ENCODE assay signal across 9 cellular contexts in genomic region chr12:64273527-64274403, GRCh38. TPM values are rescaled to one million over a fixed set of nuclear protein-coding genes. Genes with fewer than 3 reads are reported as not detected.
DNase-seq lines count a peak whose midpoint lies in the region; ATAC-seq, FAIRE-seq and TF ChIP-seq lines count a peak whose summit lies in the region.
"Had no signal": no experiment of that assay in that cellular context is flagged by ENCODE, and none has a peak within 500 bp of the region (broad histone marks: within the 10 kb centered on the region; RNA-seq: fewer than 3 reads in every experiment).

No MANE protein-coding gene starts in this region.

- no peaks in the 10 kb centered on the region for H3K4me1 Mint-ChIP-seq in CD4-positive, CD25-positive, alpha-beta regulatory T cell
- no peaks in the 10 kb centered on the region for H3K4me1 Mint-ChIP-seq in activated T-helper 1 cell treated with anti-CD3 and anti-CD28 coated beads, Interleukin-12 subunit alpha, Interleukin-12 subunit beta, Interleukin-2, Interleukin-4 antibody, amounts not matched to agents 30 ng/mL and 10 ng/mL and 1 ng/mL, durations not matched to agents 14 hours and 24 hours and 36 hours (ENCODE audit: low read depth)

- peak in 2 of 3 donors; percentile 7 to 28 for DNase-seq in CD4-positive, CD25-positive, alpha-beta regulatory T cell
- peak; percentile 28 for DNase-seq in HTR-8/SVneo (ENCODE audit: insufficient read length, low spot score)
- peak; percentile 55 for DNase-seq in WERI-Rb-1
- no peak for DNase-seq in kidney epithelial cell (ENCODE audit: low read depth)
- no peak for DNase-seq in glomerular visceral epithelial cell (ENCODE audit: extremely low spot score)
- no peak for DNase-seq in superior temporal gyrus (ENCODE audit: extremely low spot score)
- DNase-seq in activated T-helper 1 cell treated with anti-CD3 and anti-CD28 coated beads, Interleukin-12 subunit alpha, Interleukin-12 subunit beta, Interleukin-2, Interleukin-4 antibody, amounts not matched to agents 30 ng/mL and 10 ng/mL and 1 ng/mL, durations not matched to agents 14 hours and 24 hours and 36 hours (ENCODE audit: low spot score) = no peak

- peak overlapping the region in 1 of 3 donors; percentile 32 for H3K27ac Mint-ChIP-seq in CD4-positive, CD25-positive, alpha-beta regulatory T cell
- no peak overlapping the region for H3K27ac Mint-ChIP-seq in activated T-helper 1 cell treated with anti-CD3 and anti-CD28 coated beads, Interleukin-12 subunit alpha, Interleukin-12 subunit beta, Interleukin-2, Interleukin-4 antibody, amounts not matched to agents 30 ng/mL and 10 ng/mL and 1 ng/mL, durations not matched to agents 14 hours and 24 hours and 36 hours

- no peak overlapping the region for H3K4me3 Mint-ChIP-seq in CD4-positive, CD25-positive, alpha-beta regulatory T cell
- no peak overlapping the region for H3K4me3 Mint-ChIP-seq in activated T-helper 1 cell treated with anti-CD3 and anti-CD28 coated beads, Interleukin-12 subunit alpha, Interleukin-12 subunit beta, Interleukin-2, Interleukin-4 antibody, amounts not matched to agents 30 ng/mL and 10 ng/mL and 1 ng/mL, durations not matched to agents 14 hours and 24 hours and 36 hours

- FAIRE-seq in HTR-8/SVneo (lab: Jason Lieb, UNC) = peak; percentile 40

- TF ChIP-seq CTCF in WERI-Rb-1 (IDR thresholded peaks at IDR 0.05; ENCODE audit: low read depth, low read length) (peak; percentile 72), kidney epithelial cell (IDR thresholded peaks at IDR 0.05; ENCODE audit: insufficient read depth, low read length, poor library complexity, severe bottlenecking) (peak; percentile 35)

- H3K27me3 Mint-ChIP-seq in CD4-positive, CD25-positive, alpha-beta regulatory T cell = peaks cover 4% of the 10 kb centered on the region
- H3K27me3 Mint-ChIP-seq in activated T-helper 1 cell treated with anti-CD3 and anti-CD28 coated beads, Interleukin-12 subunit alpha, Interleukin-12 subunit beta, Interleukin-2, Interleukin-4 antibody, amounts not matched to agents 30 ng/mL and 10 ng/mL and 1 ng/mL, durations not matched to agents 14 hours and 24 hours and 36 hours (ENCODE audit: insufficient read depth) = peaks cover 9% of the 10 kb centered on the region

- no peaks in the 10 kb centered on the region for H3K9me3 ChIP-seq in CD4-positive, CD25-positive, alpha-beta regulatory T cell (ENCODE audit: control insufficient read depth in 2 of 2, low read length in 2 of 2)
- no peaks in the 10 kb centered on the region for H3K9me3 ChIP-seq in WERI-Rb-1 (ENCODE audit: severe bottlenecking)

- peaks cover 0 to 2% (median 0%) of the 10 kb centered on the region in 7 donors for H3K9me3 Mint-ChIP-seq in CD4-positive, CD25-positive, alpha-beta regulatory T cell
- no peaks in the 10 kb centered on the region for H3K9me3 Mint-ChIP-seq in activated T-helper 1 cell treated with anti-CD3 and anti-CD28 coated beads, Interleukin-12 subunit alpha, Interleukin-12 subunit beta, Interleukin-2, Interleukin-4 antibody, amounts not matched to agents 30 ng/mL and 10 ng/mL and 1 ng/mL, durations not matched to agents 14 hours and 24 hours and 36 hours

- no peaks in the 10 kb centered on the region for H3K36me3 ChIP-seq in CD4-positive, CD25-positive, alpha-beta regulatory T cell (ENCODE audit: control insufficient read depth, insufficient read depth, low read length)
- H3K36me3 ChIP-seq in WERI-Rb-1 (no peaks in the 10 kb centered on the region), kidney epithelial cell (ENCODE audit: control insufficient read depth, insufficient read depth, low read length) (no peaks in the 10 kb centered on the region)

- no peak overlapping the region for H3K4me3 ChIP-seq in CD4-positive, CD25-positive, alpha-beta regulatory T cell (ENCODE audit: low read depth, low read length)
- H3K4me3 ChIP-seq in WERI-Rb-1 (ENCODE audit: low read depth, low read length) = no peak overlapping the region
- H3K4me3 ChIP-seq in kidney epithelial cell (ENCODE audit: low read depth, low read length) = no peak overlapping the region

- no peak overlapping the region for H3K27ac ChIP-seq in CD4-positive, CD25-positive, alpha-beta regulatory T cell (ENCODE audit: insufficient read depth, low read length, poor library complexity, severe bottlenecking)
- no peak overlapping the region for H3K27ac ChIP-seq in WERI-Rb-1
- H3K27ac ChIP-seq: epithelial cell of prostate had no signal

- H3K36me3 Mint-ChIP-seq in CD4-positive, CD25-positive, alpha-beta regulatory T cell = no peaks in the 10 kb centered on the region
- no peaks in the 10 kb centered on the region for H3K36me3 Mint-ChIP-seq in activated T-helper 1 cell treated with anti-CD3 and anti-CD28 coated beads, Interleukin-12 subunit alpha, Interleukin-12 subunit beta, Interleukin-2, Interleukin-4 antibody, amounts not matched to agents 30 ng/mL and 10 ng/mL and 1 ng/mL, durations not matched to agents 14 hours and 24 hours and 36 hours (ENCODE audit: low read depth)

- no peak for ATAC-seq in CD4-positive, CD25-positive, alpha-beta regulatory T cell (ENCODE audit: low read depth in 2 of 2)
- peak; percentile 93 for ATAC-seq in GM18868 (IDR thresholded peaks at IDR 0.05; ENCODE audit: unreplicated experiment)

- no peaks in the 10 kb centered on the region for H3K4me1 ChIP-seq in CD4-positive, CD25-positive, alpha-beta regulatory T cell (ENCODE audit: control insufficient read depth, insufficient read depth, low read length, poor library complexity, severe bottlenecking)

- H3K27me3 ChIP-seq in CD4-positive, CD25-positive, alpha-beta regulatory T cell (ENCODE audit: control insufficient read depth, insufficient read depth, low read length) = no peaks in the 10 kb centered on the region
- H3K27me3 ChIP-seq in WERI-Rb-1 (ENCODE audit: insufficient read depth, low read depth, severe bottlenecking) (no peaks in the 10 kb centered on the region), kidney epithelial cell (ENCODE audit: control insufficient read depth, insufficient read depth, low read length) (no peaks in the 10 kb centered on the region)

- intact Hi-C loops in activated T-helper 1 cell treated with anti-CD3 and anti-CD28 coated beads, Interleukin-12 subunit alpha, Interleukin-12 subunit beta, Interleukin-2, Interleukin-4 antibody, amounts not matched to agents 30 ng/mL and 10 ng/mL and 1 ng/mL, durations not matched to agents 14 hours and 24 hours and 36 hours (cut with micrococcal nuclease) = loop anchor here (1.0 kb wide), 1 partner anchor 119 kb away; no protein-coding TSS in a partner anchor

RNA-seq across cellular contexts. Expression of gene KICS2, which starts 51.7 kb away (rescaled TPM):
- total RNA-seq in CD4-positive, CD25-positive, alpha-beta regulatory T cell = 26.7 TPM
- 10 to 100 TPM; 10.8 to 16.0 (median 11.5) TPM for polyA plus RNA-seq in CD4-positive, CD25-positive, alpha-beta regulatory T cell
- total RNA-seq in kidney epithelial cell = 5.2 and 11.4 TPM in 2 replicates
- 12.7 and 14.9 TPM in 2 replicates for total RNA-seq in activated T-helper 1 cell treated with anti-CD3 and anti-CD28 coated beads, Interleukin-12 subunit alpha, Interleukin-12 subunit beta, Interleukin-2, Interleukin-4 antibody, amounts not matched to agents 30 ng/mL and 10 ng/mL and 1 ng/mL, durations not matched to agents 14 hours and 24 hours and 36 hours

Comparison
In these comparisons a context has a peak if more than half of its experiments do, and no peak if none do; other contexts are left out.
1. DNase-seq: peak in CD4-positive, CD25-positive, alpha-beta regulatory T cell (2 of 3), HTR-8/SVneo (single experiment) and WERI-Rb-1 (single experiment); none in kidney epithelial cell (single experiment), glomerular visceral epithelial cell (single experiment), superior temporal gyrus (single experiment) and activated T-helper 1 cell treated with anti-CD3 and anti-CD28 coated beads, Interleukin-12 subunit alpha, Interleukin-12 subunit beta, Interleukin-2, Interleukin-4 antibody, amounts not matched to agents 30 ng/mL and 10 ng/mL and 1 ng/mL, durations not matched to agents 14 hours and 24 hours and 36 hours (single experiment).